In genomic region chr4:56506110-56506705, GRCh38 we compare ENCODE assay signal across 7 cellular contexts. TPM values are rescaled to one million over a fixed set of nuclear protein-coding genes. Genes with fewer than 3 reads are reported as not detected.
DNase-seq lines count a peak whose midpoint lies in the region; ATAC-seq lines count a peak whose summit lies in the region.

No MANE protein-coding gene starts in this region.

- no peaks in the 10 kb centered on the region for H3K27me3 ChIP-seq in right cardiac atrium (ENCODE audit: control insufficient read depth, insufficient read depth)
- peaks cover 0 to 13% (median 6%) of the 10 kb centered on the region in 3 donors for H3K27me3 ChIP-seq in skeletal muscle tissue (ENCODE audit: control insufficient read depth in 3 of 3, insufficient read depth in 3 of 3, low read length in 3 of 3)

- H3K9me3 ChIP-seq in right cardiac atrium (ENCODE audit: control insufficient read depth, low read length) (no peaks in the 10 kb centered on the region), skeletal muscle tissue (ENCODE audit: control insufficient read depth in 3 of 3, low read length in 3 of 3) (no peaks in the 10 kb centered on the region)

- H3K4me3 ChIP-seq in right cardiac atrium (ENCODE audit: low read length) (peak overlapping the region; percentile 53), skeletal muscle tissue (ENCODE audit: low read length in 3 of 3) (peak overlapping the region; percentile 70 to 81 (median 75))

- ATAC-seq in GM19463 (IDR thresholded peaks at IDR 0.05; ENCODE audit: unreplicated experiment) (peak; percentile 7), right cardiac atrium (peak in 1 of 2 donors; percentile 26)
- ATAC-seq in activated CD8-positive, alpha-beta T cell treated with anti-CD3 and anti-CD28 coated beads, Interleukin-2, amount 10 ng/mL, durations not matched to agents 7 days and 5 days: peak; percentile 25

- H3K27ac ChIP-seq in right cardiac atrium (ENCODE audit: low read length) (no peak overlapping the region), skeletal muscle tissue (ENCODE audit: low read depth, low read length) (no peak overlapping the region)

- intact Hi-C loops in right cardiac atrium (cut with DNase I): no loop called here

- H3K27ac Mint-ChIP-seq in activated CD8-positive, alpha-beta T cell treated with anti-CD3 and anti-CD28 coated beads, Interleukin-2, amount 10 ng/mL, durations not matched to agents 7 days and 5 days: peak overlapping the region; percentile 11

- H3K4me1 ChIP-seq in right cardiac atrium (ENCODE audit: control insufficient read depth, insufficient read depth, low read length) (no peaks in the 10 kb centered on the region), skeletal muscle tissue (ENCODE audit: control insufficient read depth in 3 of 3, insufficient read depth in 3 of 3, low read length in 3 of 3) (peaks cover 7 to 15% (median 10%) of the 10 kb centered on the region in 3 donors)

- DNase-seq in activated CD8-positive, alpha-beta T cell treated with anti-CD3 and anti-CD28 coated beads, Interleukin-2, amount 10 ng/mL, durations not matched to agents 7 days and 5 days: no peak
- DNase-seq in right cardiac atrium (peak in 1 of 3 donors; percentile 48), MV-4-11 (lab: John Stamatoyannopoulos, UW) (no peak), NCI-H446 treated with DMSO at 0.1 percent for 48 hours (lab: John Stamatoyannopoulos, UW) (no peak), cerebellum (ENCODE audit: low spot score) (no peak)

- peaks cover 5% of the 10 kb centered on the region for H3K27me3 Mint-ChIP-seq in activated CD8-positive, alpha-beta T cell treated with anti-CD3 and anti-CD28 coated beads, Interleukin-2, amount 10 ng/mL, durations not matched to agents 7 days and 5 days (ENCODE audit: low read depth)

- H3K4me3 Mint-ChIP-seq in activated CD8-positive, alpha-beta T cell treated with anti-CD3 and anti-CD28 coated beads, Interleukin-2, amount 10 ng/mL, durations not matched to agents 7 days and 5 days: peak overlapping the region; percentile 84

- peaks cover 5 to 11% (median 9%) of the 10 kb centered on the region in 3 donors for H3K36me3 ChIP-seq in skeletal muscle tissue (ENCODE audit: control insufficient read depth in 3 of 3, insufficient read depth in 3 of 3, low read length in 3 of 3)

- CTCF ChIA-PET in activated CD8-positive, alpha-beta T cell treated with anti-CD3 and anti-CD28 coated beads, Interleukin-2, amount 10 ng/mL, durations not matched to agents 7 days and 5 days (lab: Charles Lee): no interaction called here

- POLR2A ChIA-PET in activated CD8-positive, alpha-beta T cell treated with anti-CD3 and anti-CD28 coated beads, Interleukin-2, amount 10 ng/mL, durations not matched to agents 7 days and 5 days (lab: Charles Lee): no interaction called here

- H3K9me3 Mint-ChIP-seq in activated CD8-positive, alpha-beta T cell treated with anti-CD3 and anti-CD28 coated beads, Interleukin-2, amount 10 ng/mL, durations not matched to agents 7 days and 5 days (ENCODE audit: insufficient read depth): no peaks in the 10 kb centered on the region

- WGBS in right cardiac atrium: 7% methylated on average over 28 of the region's 28 CpGs

- no peak overlapping the region for H3K9ac ChIP-seq in skeletal muscle tissue (ENCODE audit: low read depth in 1 of 3, low read length in 3 of 3)

- peaks cover 14% of the 10 kb centered on the region for H3K4me1 Mint-ChIP-seq in activated CD8-positive, alpha-beta T cell treated with anti-CD3 and anti-CD28 coated beads, Interleukin-2, amount 10 ng/mL, durations not matched to agents 7 days and 5 days (ENCODE audit: low read depth)

- H3K36me3 Mint-ChIP-seq in activated CD8-positive, alpha-beta T cell treated with anti-CD3 and anti-CD28 coated beads, Interleukin-2, amount 10 ng/mL, durations not matched to agents 7 days and 5 days (ENCODE audit: low read depth): peaks cover 21% of the 10 kb centered on the region

RNA-seq across cellular contexts. Expression of gene ARL9, which starts 0.6 kb away (rescaled TPM):
- under 1 TPM; 0.16 to 0.18 TPM for total RNA-seq in activated CD8-positive, alpha-beta T cell treated with anti-CD3 and anti-CD28 coated beads, Interleukin-2, amount 10 ng/mL, durations not matched to agents 7 days and 5 days
- total RNA-seq in right cardiac atrium (not detected), skeletal muscle tissue (not detected), cerebellum (3.2 TPM)
- 0.05 TPM for polyA plus RNA-seq in right cardiac atrium

RNA-seq across cellular contexts. Expression of gene SRP72, which starts 38.8 kb away (rescaled TPM):
- total RNA-seq in activated CD8-positive, alpha-beta T cell treated with anti-CD3 and anti-CD28 coated beads, Interleukin-2, amount 10 ng/mL, durations not matched to agents 7 days and 5 days: 100 to 1,000 TPM; 131 to 132 TPM
- total RNA-seq in right cardiac atrium (10 to 100 TPM; 36.2 to 53.7 (median 40.5) TPM), skeletal muscle tissue (36.0 TPM), cerebellum (66.8 TPM)
- polyA plus RNA-seq in right cardiac atrium: 16.5 TPM
